1 cellular context compared by ENCODE assay signal in the genomic region with DNA sequence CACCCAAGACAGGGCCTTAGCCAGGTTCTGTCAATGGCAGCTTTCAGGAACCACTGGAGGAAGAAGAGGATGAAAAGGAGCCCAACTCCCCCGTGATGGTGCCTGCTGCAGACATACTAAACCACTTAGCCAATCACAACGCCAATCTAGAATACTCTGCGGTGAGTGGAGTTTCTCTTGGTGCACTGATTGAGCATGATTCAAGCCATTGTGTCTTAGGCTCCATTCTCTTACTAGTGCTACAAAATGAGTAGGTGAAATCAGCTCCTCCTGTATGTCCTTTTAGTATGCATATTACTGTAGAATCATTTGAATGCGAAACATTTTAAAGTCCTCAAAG.
TF ChIP-seq lines count a peak whose summit lies in the region.

No MANE protein-coding gene starts in this region.

TF ChIP-seq in H1, 55 proteins besides CTCF, POLR2A, EP300 and RAD21:
- no peak for TF ChIP-seq SIX5 (IDR thresholded peaks at IDR 0.05; ENCODE audit: low read depth, low read length)
